In genomic region chr11:132839226-132839625, GRCh38 we compare ENCODE assay signal across 21 cellular contexts.
DNase-seq lines count a peak whose midpoint lies in the region; ATAC-seq and TF ChIP-seq lines count a peak whose summit lies in the region.
"Had no signal": no experiment of that assay in that cellular context is flagged by ENCODE, and none has a peak within 500 bp of the region (broad histone marks: within the 10 kb centered on the region; RNA-seq: fewer than 3 reads in every experiment).

No MANE protein-coding gene starts in this region.

- peak overlapping the region; percentile 34 for H4K91ac ChIP-seq in mesenchymal stem cell (ENCODE audit: low read length)

- H4K8ac ChIP-seq in mesenchymal stem cell (ENCODE audit: low read length): peak overlapping the region; percentile 19

- no peak for TF ChIP-seq CTCF in HFFc6 (IDR thresholded peaks at IDR 0.05)

- no peak overlapping the region for H3K18ac ChIP-seq in mesenchymal stem cell (ENCODE audit: low read depth in 1 of 2, low read length in 2 of 2)

- H3K14ac ChIP-seq in mesenchymal stem cell (ENCODE audit: low read length in 2 of 2): no peak overlapping the region

- whole genome bisulfite sequencing in mesenchymal stem cell: 95% methylated on average over 12 of the region's 12 CpGs

- no peak overlapping the region for H2BK12ac ChIP-seq in mesenchymal stem cell (ENCODE audit: low read length in 2 of 2)

- H3K4me3 ChIP-seq in mesenchymal stem cell (ENCODE audit: insufficient read depth in 1 of 2, low read depth in 1 of 2, low read length in 2 of 2): no peak overlapping the region
- H3K4me3 ChIP-seq: A549, GM23248, SJSA1 had no signal

- H3K27ac Mint-ChIP-seq in HFFc6: peak overlapping the region; percentile 72
- H3K27ac Mint-ChIP-seq: B cell; CD4-positive, CD25-positive, alpha-beta regulatory T cell had no signal

- peak overlapping the region; percentile 69 for H3K27ac ChIP-seq in cingulate gyrus (ENCODE audit: low read depth, low read length)
- H3K27ac ChIP-seq in mesenchymal stem cell (ENCODE audit: low read length, poor library complexity, severe bottlenecking): no peak overlapping the region
- H3K27ac ChIP-seq: A549, GM23248, SJSA1 had no signal

- no peak overlapping the region for H2BK5ac ChIP-seq in mesenchymal stem cell (ENCODE audit: low read depth, low read length, poor library complexity, severe bottlenecking)

- H3K36me3 Mint-ChIP-seq in HFFc6 (ENCODE audit: low read depth): peaks cover 16% of the 10 kb centered on the region; the same call in 1 of the 2 replicates
- H3K36me3 Mint-ChIP-seq: CD4-positive, CD25-positive, alpha-beta regulatory T cell had no signal

- H3K36me3 ChIP-seq in mesenchymal stem cell (ENCODE audit: control insufficient read depth in 1 of 2, insufficient read depth in 2 of 2, low read depth in 1 of 2, low read length in 2 of 2): no peaks in the 10 kb centered on the region
- H3K36me3 ChIP-seq: SJSA1 had no signal

- H3K27me3 Mint-ChIP-seq in HFFc6 (ENCODE audit: insufficient read depth): no peaks in the 10 kb centered on the region; the same call in 1 of the 2 replicates
- H3K27me3 Mint-ChIP-seq: B cell; CD4-positive, CD25-positive, alpha-beta regulatory T cell had no signal

- no peak overlapping the region for H2BK15ac ChIP-seq in mesenchymal stem cell (ENCODE audit: low read depth, poor library complexity, severe bottlenecking)

- ATAC-seq in GM19463 (IDR thresholded peaks at IDR 0.05; ENCODE audit: unreplicated experiment) (no peak), left cardiac atrium (no peak), HG02938 (IDR thresholded peaks at IDR 0.05; ENCODE audit: unreplicated experiment) (no peak)
- ATAC-seq: A549, HCT116, Right ventricle myocardium inferior had no signal

- H3K4me2 ChIP-seq in mesenchymal stem cell (ENCODE audit: low read length, poor library complexity, severe bottlenecking): no peak overlapping the region
- H3K4me2 ChIP-seq: A549 had no signal

- H3K23ac ChIP-seq in mesenchymal stem cell (ENCODE audit: low read length in 2 of 2): no peak overlapping the region

- intact Hi-C loops in left cardiac atrium (cut with DNase I): no loop called here

- H2AFZ ChIP-seq in mesenchymal stem cell (ENCODE audit: low read depth, low read length): no peak overlapping the region
- H2AFZ ChIP-seq: GM23248 had no signal

- no peaks in the 10 kb centered on the region for H3K4me1 ChIP-seq in mesenchymal stem cell (ENCODE audit: control insufficient read depth, insufficient read depth, low read depth, low read length)
- H3K4me1 ChIP-seq: A549, SJSA1 had no signal

- H2AK5ac ChIP-seq in mesenchymal stem cell (ENCODE audit: low read length, severe bottlenecking): no peak overlapping the region

- peak overlapping the region; percentile 48; the same call in 1 of the 2 replicates for H3K4me3 Mint-ChIP-seq in HFFc6
- H3K4me3 Mint-ChIP-seq: B cell; CD4-positive, CD25-positive, alpha-beta regulatory T cell had no signal

- no peak overlapping the region for H3K9ac ChIP-seq in mesenchymal stem cell (ENCODE audit: low read length)
- H3K9ac ChIP-seq: GM23248 had no signal

- DNase-seq in HFFc6 (no peak), mesenchymal stem cell (no peak), SW480 (ENCODE audit: low spot score) (no peak), left cardiac atrium (no peak)
- DNase-seq: CD4-positive, CD25-positive, alpha-beta regulatory T cell; COR-L47; DMS79 treated with DMSO at 0.1 percent for 48 hours; Kasumi-1; NCI-H1694; NCI-H2081; NCI-H446; NCI-H526 had no signal

- H3K9me3 Mint-ChIP-seq in HFFc6: no peaks in the 10 kb centered on the region; the same call in 1 of the 2 replicates

- no peaks in the 10 kb centered on the region for H3K9me3 ChIP-seq in mesenchymal stem cell (ENCODE audit: control insufficient read depth, low read length)
- H3K9me3 ChIP-seq: A549, SJSA1 had no signal

- H3K4me1 Mint-ChIP-seq in HFFc6 (ENCODE audit: low read depth): peaks cover 35% of the 10 kb centered on the region
- H3K4me1 Mint-ChIP-seq: B cell; CD4-positive, CD25-positive, alpha-beta regulatory T cell had no signal

- no peaks in the 10 kb centered on the region for H3K79me1 ChIP-seq in mesenchymal stem cell (replicated peaks; ENCODE audit: low read length, poor library complexity, severe bottlenecking)

- peak overlapping the region in 1 of 2 experiments; percentile 63 for H3K4ac ChIP-seq in mesenchymal stem cell (ENCODE audit: low read depth in 1 of 2, low read length in 2 of 2)

- no peaks in the 10 kb centered on the region for H3K27me3 ChIP-seq in mesenchymal stem cell (ENCODE audit: control insufficient read depth in 1 of 2, insufficient read depth in 1 of 2, low read length in 2 of 2)
- H3K27me3 ChIP-seq: SJSA1 had no signal

- H2BK120ac ChIP-seq in mesenchymal stem cell (ENCODE audit: low read depth, low read length): no peak overlapping the region
